In the genomic region with DNA sequence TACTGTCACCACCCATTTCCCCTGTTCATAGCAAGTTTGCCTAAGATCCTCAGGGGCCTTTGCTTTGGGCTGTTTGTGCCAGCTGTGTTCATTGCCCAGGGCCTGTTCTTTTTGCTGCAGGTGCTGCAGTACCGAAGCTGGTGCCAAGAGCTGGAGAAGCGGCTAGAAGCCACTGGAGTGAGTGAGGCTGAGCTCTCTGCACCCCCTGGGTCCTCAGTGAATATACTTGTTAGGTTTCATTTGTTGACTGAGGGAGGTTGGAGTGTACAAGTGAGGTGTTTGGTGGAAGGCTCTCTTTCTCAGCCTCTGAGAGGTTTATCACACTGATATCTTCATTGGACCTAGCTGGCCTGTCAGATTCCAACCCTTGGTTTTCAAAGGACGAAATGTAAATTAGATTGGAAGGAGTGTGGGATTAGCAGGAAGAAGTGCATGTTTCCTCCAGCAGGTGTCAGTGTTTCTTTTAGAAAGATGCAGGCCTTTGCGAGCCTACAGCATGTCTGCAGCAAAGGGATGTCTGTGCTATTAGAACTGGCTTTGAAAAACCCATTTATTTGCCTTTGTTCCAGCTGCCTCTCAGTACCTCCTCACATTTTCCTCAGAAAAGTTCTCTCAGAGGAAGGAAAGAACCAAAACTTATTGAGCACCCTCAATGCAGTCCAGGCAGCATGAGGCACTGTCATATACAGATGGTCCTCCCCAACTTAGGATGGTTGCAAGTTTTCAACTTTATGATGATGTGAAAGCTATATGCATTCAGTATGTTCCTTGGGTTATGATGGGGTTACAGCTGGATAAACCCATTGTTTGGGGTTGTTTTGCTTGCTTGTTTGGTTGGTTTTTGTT, we compare ENCODE assay signal across 9 cellular contexts. TPM values are rescaled to one million over a fixed set of nuclear protein-coding genes. Genes with fewer than 3 reads are reported as not detected.
A peak's percentile ranks its signal among the peaks of the same experiment; 100 is the strongest.
DNase-seq lines count a peak whose midpoint lies in the region; ATAC-seq and TF ChIP-seq lines count a peak whose summit lies in the region.
"Had no signal": no experiment of that assay in that cellular context is flagged by ENCODE, and none has a peak within 500 bp of the region (broad histone marks: within the 10 kb centered on the region; RNA-seq: fewer than 3 reads in every experiment).

No MANE protein-coding gene starts in this region.

- intact Hi-C loops in Right ventricle myocardium inferior (cut with DNase I): loop anchor here (10.0 kb wide), 2 partner anchors 271 to 421 kb away; no protein-coding TSS in a partner anchor
- intact Hi-C loops in cardiac septum (cut with DNase I): loop anchor here (10.0 kb wide), 1 partner anchor 421 kb away; no protein-coding TSS in a partner anchor

- DNase-seq in Right ventricle myocardium inferior (ENCODE audit: missing footprints) (no peak), cardiac septum (ENCODE audit: low spot score) (no peak), NCI-H1694 (lab: John Stamatoyannopoulos, UW) (peak; percentile 76), iPS-NIHi11 (ENCODE audit: low spot score) (peak; percentile 78)
- peak; percentile 32 for DNase-seq in T-helper 2 cell treated with Interferon-gamma antibody and Interleukin-4, amounts not matched to agents 5 μg/mL and 100 μg/mL, for 36 hours (ENCODE audit: low spot score)
- DNase-seq in stimulated activated CD4-positive, alpha-beta T cell treated with anti-CD3 and anti-CD28 coated beads, Interleukin-15, amount 100 ng/mL, for 24 hours: peak; percentile 65

- no peaks in the 10 kb centered on the region for H3K27me3 Mint-ChIP-seq in T-helper 2 cell treated with Interferon-gamma antibody and Interleukin-4, amounts not matched to agents 5 μg/mL and 100 μg/mL, for 36 hours (ENCODE audit: low read depth)
- peaks cover 3% of the 10 kb centered on the region for H3K27me3 Mint-ChIP-seq in brain

- TF ChIP-seq CTCF in brain (conservative IDR thresholded peaks at IDR 0.05): peak; percentile 67 to 80

- H3K9me3 Mint-ChIP-seq in T-helper 2 cell treated with Interferon-gamma antibody and Interleukin-4, amounts not matched to agents 5 μg/mL and 100 μg/mL, for 36 hours: no peaks in the 10 kb centered on the region
- H3K9me3 Mint-ChIP-seq in brain: no peaks in the 10 kb centered on the region

- H3K36me3 Mint-ChIP-seq in T-helper 2 cell treated with Interferon-gamma antibody and Interleukin-4, amounts not matched to agents 5 μg/mL and 100 μg/mL, for 36 hours (ENCODE audit: low read depth): peaks cover 6% of the 10 kb centered on the region
- peaks cover 70% of the 10 kb centered on the region for H3K36me3 Mint-ChIP-seq in brain

- no peak overlapping the region for H3K27ac Mint-ChIP-seq in T-helper 2 cell treated with Interferon-gamma antibody and Interleukin-4, amounts not matched to agents 5 μg/mL and 100 μg/mL, for 36 hours
- H3K27ac Mint-ChIP-seq in brain: peak overlapping the region in 3 of 5 experiments; percentile 14 to 69 (median 58)

- peak; percentile 73 for ATAC-seq in Right ventricle myocardium inferior
- ATAC-seq in GM19455 (IDR thresholded peaks at IDR 0.05; ENCODE audit: unreplicated experiment): no peak

- no peak overlapping the region for H3K4me3 Mint-ChIP-seq in T-helper 2 cell treated with Interferon-gamma antibody and Interleukin-4, amounts not matched to agents 5 μg/mL and 100 μg/mL, for 36 hours
- peak overlapping the region in 1 of 5 experiments; percentile 67 for H3K4me3 Mint-ChIP-seq in brain

- peaks cover 2% of the 10 kb centered on the region for H3K4me1 Mint-ChIP-seq in T-helper 2 cell treated with Interferon-gamma antibody and Interleukin-4, amounts not matched to agents 5 μg/mL and 100 μg/mL, for 36 hours (ENCODE audit: low read depth)
- peaks cover 29% of the 10 kb centered on the region for H3K4me1 Mint-ChIP-seq in brain

RNA-seq across cellular contexts. Expression of a gene that starts 8.3 kb away (rescaled TPM):
- total RNA-seq in Right ventricle myocardium inferior (15.9 TPM), cardiac septum (14.9 TPM)
- 49.7 TPM for polyA plus RNA-seq in brain (ENCODE audit: insufficient read depth, low read depth, low replicate concordance)

RNA-seq across cellular contexts. Expression of a gene that starts 25.6 kb away (rescaled TPM):
- total RNA-seq in Right ventricle myocardium inferior (0.08 TPM), cardiac septum (not detected)
- 0.25 TPM for polyA plus RNA-seq in brain (ENCODE audit: insufficient read depth, low read depth, low replicate concordance)
- total RNA-seq: mononuclear cell had no signal

RNA-seq across cellular contexts. Expression of a gene that starts 51.9 kb away (rescaled TPM):
- total RNA-seq in Right ventricle myocardium inferior (148 TPM), cardiac septum (71.0 TPM)
- 63.7 TPM for polyA plus RNA-seq in brain (ENCODE audit: insufficient read depth, low read depth, low replicate concordance)

Comparison
In these comparisons a context has a peak if more than half of its experiments do, and no peak if none do; other contexts are left out.
1. DNase-seq: peak in NCI-H1694 (single experiment), T-helper 2 cell treated with Interferon-gamma antibody and Interleukin-4, amounts not matched to agents 5 μg/mL and 100 μg/mL, for 36 hours (single experiment), iPS-NIHi11 (single experiment) and stimulated activated CD4-positive, alpha-beta T cell treated with anti-CD3 and anti-CD28 coated beads, Interleukin-15, amount 100 ng/mL, for 24 hours (single experiment); none in Right ventricle myocardium inferior (single experiment) and cardiac septum (single experiment).